8 cellular contexts compared by ENCODE assay signal in genomic region chr1:230068952-230069684, GRCh38. TPM values are rescaled to one million over a fixed set of nuclear protein-coding genes. Genes with fewer than 3 reads are reported as not detected.
DNase-seq lines count a peak whose midpoint lies in the region; ATAC-seq and TF ChIP-seq lines count a peak whose summit lies in the region.

No MANE protein-coding gene starts in this region.

- H4K20me1 ChIP-seq in neural progenitor cell (ENCODE audit: low read depth) = peaks cover 64% of the 10 kb centered on the region

- TF ChIP-seq CTCF in A673 (conservative IDR thresholded peaks at IDR 0.05; ENCODE audit: low read depth, low read length) (peak; percentile 40; the same call in 1 of the 2 replicates), GM10266 (IDR thresholded peaks at IDR 0.05; ENCODE audit: control insufficient read depth, insufficient read depth, low read depth, missing control alignments) (peak; percentile 1), Peyer's patch (IDR thresholded peaks at IDR 0.05) (no peak), neural progenitor cell (IDR thresholded peaks at IDR 0.05) (peak; percentile 9)

- DNase-seq in A673 (ENCODE audit: low spot score) = peak; percentile 56
- DNase-seq in GM10266 (ENCODE audit: extremely low spot score) = peak; percentile 31
- DNase-seq in Peyer's patch = peak in 1 of 3 donors; percentile 45
- DNase-seq in effector memory CD8-positive, alpha-beta T cell = no peak
- peak; percentile 50 for DNase-seq in neural progenitor cell (ENCODE audit: low spot score)
- DNase-seq in left lobe of liver (ENCODE audit: low spot score) = no peak
- no peak for DNase-seq in NCI-H1436 treated with DMSO at 0.1 percent for 48 hours (lab: John Stamatoyannopoulos, UW)

- H3K4me3 ChIP-seq in A673 (ENCODE audit: low read depth, low read length, poor library complexity, severe bottlenecking) (peak overlapping the region; percentile 96), Peyer's patch (peak overlapping the region; percentile 84 to 99 (median 91)), neural progenitor cell (peak overlapping the region; percentile 99)

- H3K4me1 Mint-ChIP-seq in effector memory CD8-positive, alpha-beta T cell (ENCODE audit: low read depth in 2 of 2) = peaks cover 33 to 37% of the 10 kb centered on the region in 2 donors
- H3K4me1 Mint-ChIP-seq in neural progenitor cell = peaks cover 43% of the 10 kb centered on the region

- TF ChIP-seq POLR2A in Peyer's patch (IDR thresholded peaks at IDR 0.05) = no peak

- peaks cover 38% of the 10 kb centered on the region for H3F3A ChIP-seq in neural progenitor cell (ENCODE audit: low read depth)

- H3K36me3 Mint-ChIP-seq in effector memory CD8-positive, alpha-beta T cell (ENCODE audit: insufficient read depth) = peaks cover 9% of the 10 kb centered on the region
- H3K36me3 Mint-ChIP-seq in neural progenitor cell = no peaks in the 10 kb centered on the region

- CTCF ChIA-PET in A673 (lab: Charles Lee) = no interaction called here

- H3K9ac ChIP-seq in neural progenitor cell = no peak overlapping the region

- H3K9me3 ChIP-seq in A673 (ENCODE audit: low read depth, low read length, poor library complexity, severe bottlenecking) (no peaks in the 10 kb centered on the region), Peyer's patch (no peaks in the 10 kb centered on the region), neural progenitor cell (ENCODE audit: low read depth) (no peaks in the 10 kb centered on the region)

- peak overlapping the region; percentile 89 for H3K4me3 Mint-ChIP-seq in effector memory CD8-positive, alpha-beta T cell
- H3K4me3 Mint-ChIP-seq in neural progenitor cell = peak overlapping the region; percentile 93

- peak overlapping the region; percentile 3 for H3K27ac ChIP-seq in A673 (ENCODE audit: low read depth, low read length, poor library complexity, severe bottlenecking)
- H3K27ac ChIP-seq in Peyer's patch = no peak overlapping the region
- H3K27ac ChIP-seq in neural progenitor cell = no peak overlapping the region

- intact Hi-C loops in A673 (cut with micrococcal nuclease; ENCODE audit: unreplicated experiment) = loop anchor here (2.0 to 10.0 kb wide), 2 partner anchors 98 to 166 kb away; no protein-coding TSS in a partner anchor

- H3K27me3 Mint-ChIP-seq in effector memory CD8-positive, alpha-beta T cell = no peaks in the 10 kb centered on the region
- H3K27me3 Mint-ChIP-seq in neural progenitor cell (ENCODE audit: insufficient read depth, low read depth) = peaks cover 5% of the 10 kb centered on the region

- POLR2A ChIA-PET in A673 (lab: Charles Lee; ENCODE audit: low non-redundant PET) = no interaction called here

- H3K36me3 ChIP-seq in A673 (ENCODE audit: insufficient read depth, low read length, poor library complexity, severe bottlenecking) (no peaks in the 10 kb centered on the region), Peyer's patch (no peaks in the 10 kb centered on the region), neural progenitor cell (no peaks in the 10 kb centered on the region)

- no peaks in the 10 kb centered on the region for H3K9me3 Mint-ChIP-seq in effector memory CD8-positive, alpha-beta T cell
- H3K9me3 Mint-ChIP-seq in neural progenitor cell = no peaks in the 10 kb centered on the region

- peaks cover 63% of the 10 kb centered on the region for H3K79me2 ChIP-seq in neural progenitor cell (ENCODE audit: low read depth)

- peak overlapping the region; percentile 7 to 87 for H3K27ac Mint-ChIP-seq in effector memory CD8-positive, alpha-beta T cell
- peak overlapping the region; percentile 48 for H3K27ac Mint-ChIP-seq in neural progenitor cell

- H3K4me1 ChIP-seq in A673 (ENCODE audit: insufficient read depth, low read length, poor library complexity, severe bottlenecking) = peaks cover 37% of the 10 kb centered on the region
- H3K4me1 ChIP-seq in Peyer's patch = peaks cover 0 to 26% (median 8%) of the 10 kb centered on the region in 4 donors
- peaks cover 22% of the 10 kb centered on the region for H3K4me1 ChIP-seq in neural progenitor cell

- peak overlapping the region; percentile 91 for H3K4me2 ChIP-seq in neural progenitor cell

- BruUV-seq in A673 (replicated peaks; lab: Mats Ljungman, UMichigan) = no TSS peak

- H3K27me3 ChIP-seq in A673 (replicated peaks; ENCODE audit: insufficient read depth, low read depth, low read length, poor library complexity) (no peaks in the 10 kb centered on the region), Peyer's patch (no peaks in the 10 kb centered on the region), neural progenitor cell (peaks cover 17% of the 10 kb centered on the region)

- no peak overlapping the region for H2AFZ ChIP-seq in neural progenitor cell (replicated peaks)

- no peak for ATAC-seq in effector memory CD8-positive, alpha-beta T cell (replicated peaks)
- ATAC-seq in left lobe of liver (no peak), GM21786 (IDR thresholded peaks at IDR 0.05; ENCODE audit: unreplicated experiment) (no peak)

RNA-seq across cellular contexts. Expression of gene GALNT2, which starts 2.1 kb away (rescaled TPM):
- total RNA-seq in A673 (2021) (80.5 and 94.6 TPM in 2 replicates), Peyer's patch (10 to 100 TPM; 36.3 to 52.5 (median 43.6) TPM), neural progenitor cell (ENCODE audit: low replicate concordance) (37.6 and 61.4 TPM in 2 replicates), left lobe of liver (83.7 TPM)

Comparison
In these comparisons a context has a peak if more than half of its experiments do, and no peak if none do; other contexts are left out.
1. DNase-seq: peak in A673 (single experiment), GM10266 (single experiment) and neural progenitor cell (single experiment); none in effector memory CD8-positive, alpha-beta T cell (0 of 3), left lobe of liver (single experiment) and NCI-H1436 treated with DMSO at 0.1 percent for 48 hours (single experiment).
2. CTCF ChIP-seq: peak in A673 (single experiment), GM10266 (single experiment) and neural progenitor cell (single experiment); none in Peyer's patch (0 of 6).
3. Peak in every context shown above with its lines, with median percentiles within 50 percentile points of each other: H3K4me3 ChIP-seq.